ENCODE assay signal across 18 cellular contexts in genomic region chr17:27384721-27385120, GRCh38.
DNase-seq lines count a peak whose midpoint lies in the region; ATAC-seq, FAIRE-seq and TF ChIP-seq lines count a peak whose summit lies in the region.
"Had no signal": no experiment of that assay in that cellular context is flagged by ENCODE, and none has a peak within 500 bp of the region (broad histone marks: within the 10 kb centered on the region; RNA-seq: fewer than 3 reads in every experiment).

No MANE protein-coding gene starts in this region.

- H3F3A ChIP-seq in PC-3 (ENCODE audit: low read length, unreplicated experiment) (no peaks in the 10 kb centered on the region), neural progenitor cell (ENCODE audit: low read depth) (no peaks in the 10 kb centered on the region)

- CTCF ChIA-PET in A673 (lab: Charles Lee) (no interaction called here), PC-3 (lab: Charles Lee) (interaction anchor here (0.9 to 1.4 kb wide), 2 partner anchors 30 to 217 kb away, joined by 3 to 7 read pairs; no protein-coding TSS in a partner anchor)

- POLR2A ChIA-PET in A673 (lab: Charles Lee; ENCODE audit: low non-redundant PET) (interaction anchor here (0.6 kb wide), 1 partner anchor 179 kb away, joined by 3 read pairs; no protein-coding TSS in a partner anchor), PC-3 (lab: Charles Lee; ENCODE audit: unreplicated experiment) (no interaction called here)

- DNase-seq in A673 (ENCODE audit: low spot score), result peak; percentile 35
- no peak for DNase-seq in PC-3
- peak; percentile 28 for DNase-seq in bronchial epithelial cell (ENCODE audit: low read depth)
- DNase-seq in neural progenitor cell (ENCODE audit: low spot score), result no peak
- no peak for DNase-seq in GM19238 (ENCODE audit: insufficient read length, low spot score)
- DNase-seq in NCI-H2227 (lab: John Stamatoyannopoulos, UW; ENCODE audit: unreplicated experiment), result no peak
- DNase-seq in breast epithelium (ENCODE audit: low spot score in 2 of 2), result no peak
- DNase-seq: activated CD4-positive, alpha-beta T cell treated with anti-CD3 and anti-CD28 coated beads for 1 hour; kidney; NCI-H2171; ovary; SHP77; stimulated activated CD4-positive, alpha-beta T cell treated with anti-CD3 and anti-CD28 coated beads, Interleukin-12 subunit alpha, Interleukin-12 subunit beta, amount 100 ng/mL, for 4 hours; stimulated activated naive CD4-positive, alpha-beta T cell treated with Interleukin-2 at 50 U/mL for 16 hours had no signal

- no peak overlapping the region for H3K27ac Mint-ChIP-seq in neural progenitor cell
- H3K27ac Mint-ChIP-seq: activated naive CD4-positive, alpha-beta T cell treated with anti-CD3 and anti-CD28 coated beads, Interleukin-2, amount 50 U/mL, for 24 hours had no signal

- no peaks in the 10 kb centered on the region for H3K9me3 Mint-ChIP-seq in neural progenitor cell
- H3K9me3 Mint-ChIP-seq: activated naive CD4-positive, alpha-beta T cell treated with anti-CD3 and anti-CD28 coated beads, Interleukin-2, amount 50 U/mL, for 24 hours had no signal

- no peak overlapping the region for H3K4me3 ChIP-seq in A673 (ENCODE audit: low read depth, low read length, poor library complexity, severe bottlenecking)
- H3K4me3 ChIP-seq in PC-3 (ENCODE audit: low read length), result no peak overlapping the region
- no peak overlapping the region for H3K4me3 ChIP-seq in bronchial epithelial cell (ENCODE audit: low read depth, low read length)
- no peak overlapping the region for H3K4me3 ChIP-seq in neural progenitor cell
- H3K4me3 ChIP-seq in breast epithelium, result no peak overlapping the region
- H3K4me3 ChIP-seq: HAP-1, ovary had no signal

- H4K20me1 ChIP-seq in PC-3 (ENCODE audit: low read length) (no peaks in the 10 kb centered on the region), neural progenitor cell (ENCODE audit: low read depth) (no peaks in the 10 kb centered on the region)

- no peak for TF ChIP-seq CTCF in A673 (conservative IDR thresholded peaks at IDR 0.05; ENCODE audit: low read depth, low read length)
- no peak for TF ChIP-seq CTCF in PC-3 (conservative IDR thresholded peaks at IDR 0.05; ENCODE audit: low read depth, low read length)
- TF ChIP-seq CTCF in bronchial epithelial cell (IDR thresholded peaks at IDR 0.05; ENCODE audit: insufficient read depth, low read length, severe bottlenecking), result no peak
- no peak for TF ChIP-seq CTCF in neural progenitor cell (IDR thresholded peaks at IDR 0.05)
- TF ChIP-seq CTCF in breast epithelium (IDR thresholded peaks at IDR 0.05), result no peak

- no peak for FAIRE-seq in bronchial epithelial cell (lab: Jason Lieb, UNC)
- FAIRE-seq: kidney, urothelium cell line had no signal

- intact Hi-C loops in A673 (cut with micrococcal nuclease; ENCODE audit: unreplicated experiment) (no loop called here), PC-3 (cut with micrococcal nuclease) (no loop called here), breast epithelium (cut with DNase I; ENCODE audit: low total_unique reads) (no loop called here)

- H3K36me3 Mint-ChIP-seq in neural progenitor cell, result no peaks in the 10 kb centered on the region
- H3K36me3 Mint-ChIP-seq: activated naive CD4-positive, alpha-beta T cell treated with anti-CD3 and anti-CD28 coated beads, Interleukin-2, amount 50 U/mL, for 24 hours had no signal

- H3K9me3 ChIP-seq in A673 (ENCODE audit: low read depth, low read length, poor library complexity, severe bottlenecking) (no peaks in the 10 kb centered on the region), PC-3 (ENCODE audit: low read length) (no peaks in the 10 kb centered on the region), neural progenitor cell (ENCODE audit: low read depth) (no peaks in the 10 kb centered on the region), breast epithelium (no peaks in the 10 kb centered on the region)
- H3K9me3 ChIP-seq: HAP-1, ovary had no signal

- peak overlapping the region; percentile 18; the same call in 1 of the 2 replicates for H2AFZ ChIP-seq in PC-3 (ENCODE audit: low read length)
- H2AFZ ChIP-seq in neural progenitor cell (replicated peaks), result peak overlapping the region; percentile 22

- no TSS peak for BruUV-seq in A673 (replicated peaks; lab: Mats Ljungman, UMichigan)
- BruUV-seq in PC-3 (replicated peaks; lab: Mats Ljungman, UMichigan), result no TSS peak

- ATAC-seq in PC-3 (no peak), GM19395 (IDR thresholded peaks at IDR 0.05; ENCODE audit: unreplicated experiment) (no peak)

- H3K9me2 ChIP-seq in PC-3 (replicated peaks; ENCODE audit: low read length), result no peaks in the 10 kb centered on the region

- TF ChIP-seq POLR2A in breast epithelium (IDR thresholded peaks at IDR 0.05), result no peak

- no peak overlapping the region for H3K9ac ChIP-seq in PC-3 (ENCODE audit: low read length)
- H3K9ac ChIP-seq in neural progenitor cell, result no peak overlapping the region

- peaks cover 14% of the 10 kb centered on the region for H3K4me1 ChIP-seq in A673 (ENCODE audit: insufficient read depth, low read length, poor library complexity, severe bottlenecking)
- H3K4me1 ChIP-seq in PC-3 (ENCODE audit: insufficient read depth, low read length), result peaks cover 29% of the 10 kb centered on the region
- peaks cover 10% of the 10 kb centered on the region for H3K4me1 ChIP-seq in neural progenitor cell
- peaks cover 0 to 19% of the 10 kb centered on the region in 2 donors for H3K4me1 ChIP-seq in breast epithelium

- H3K27me3 ChIP-seq in A673 (replicated peaks; ENCODE audit: insufficient read depth, low read depth, low read length, poor library complexity), result no peaks in the 10 kb centered on the region
- no peaks in the 10 kb centered on the region for H3K27me3 ChIP-seq in PC-3 (ENCODE audit: low read length)
- H3K27me3 ChIP-seq in bronchial epithelial cell (ENCODE audit: control insufficient read depth, insufficient read depth, low read length), result no peaks in the 10 kb centered on the region
- no peaks in the 10 kb centered on the region for H3K27me3 ChIP-seq in neural progenitor cell
- no peaks in the 10 kb centered on the region for H3K27me3 ChIP-seq in breast epithelium
- H3K27me3 ChIP-seq: ovary had no signal

- peak overlapping the region; percentile 66 for H3K4me2 ChIP-seq in PC-3 (ENCODE audit: low read length)
- no peak overlapping the region for H3K4me2 ChIP-seq in neural progenitor cell

- H3K27me3 Mint-ChIP-seq in neural progenitor cell (ENCODE audit: insufficient read depth, low read depth), result peaks cover 5% of the 10 kb centered on the region

- H3K4me1 Mint-ChIP-seq in neural progenitor cell, result peaks cover 18% of the 10 kb centered on the region

- H3K36me3 ChIP-seq in A673 (ENCODE audit: insufficient read depth, low read length, poor library complexity, severe bottlenecking) (no peaks in the 10 kb centered on the region), PC-3 (ENCODE audit: low read depth, low read length) (no peaks in the 10 kb centered on the region; the same call in 1 of the 2 replicates), bronchial epithelial cell (ENCODE audit: control insufficient read depth, insufficient read depth, low read length) (no peaks in the 10 kb centered on the region), neural progenitor cell (no peaks in the 10 kb centered on the region), breast epithelium (no peaks in the 10 kb centered on the region)
- H3K36me3 ChIP-seq: HAP-1, ovary had no signal

- H3K79me2 ChIP-seq in PC-3 (ENCODE audit: low read length) (no peaks in the 10 kb centered on the region), neural progenitor cell (ENCODE audit: low read depth) (no peaks in the 10 kb centered on the region)

- peak overlapping the region; percentile 57 for H3K27ac ChIP-seq in A673 (ENCODE audit: low read depth, low read length, poor library complexity, severe bottlenecking)
- peak overlapping the region; percentile 79 for H3K27ac ChIP-seq in PC-3 (ENCODE audit: low read length)
- no peak overlapping the region for H3K27ac ChIP-seq in neural progenitor cell
- peak overlapping the region in 1 of 2 donors; percentile 5 for H3K27ac ChIP-seq in breast epithelium
- H3K27ac ChIP-seq: ovary had no signal

- no peak overlapping the region for H3K4me3 Mint-ChIP-seq in neural progenitor cell
- H3K4me3 Mint-ChIP-seq: activated naive CD4-positive, alpha-beta T cell treated with anti-CD3 and anti-CD28 coated beads, Interleukin-2, amount 50 U/mL, for 24 hours had no signal

Comparison
In these comparisons a context has a peak if more than half of its experiments do, and no peak if none do; other contexts are left out.
1. DNase-seq: peak in A673 (single experiment) and bronchial epithelial cell (single experiment); none in PC-3 (single experiment), neural progenitor cell (single experiment), GM19238 (single experiment), NCI-H2227 (single experiment) and breast epithelium (0 of 2).